Comparison of ENCODE assay signal across 25 cellular contexts in the genomic region with DNA sequence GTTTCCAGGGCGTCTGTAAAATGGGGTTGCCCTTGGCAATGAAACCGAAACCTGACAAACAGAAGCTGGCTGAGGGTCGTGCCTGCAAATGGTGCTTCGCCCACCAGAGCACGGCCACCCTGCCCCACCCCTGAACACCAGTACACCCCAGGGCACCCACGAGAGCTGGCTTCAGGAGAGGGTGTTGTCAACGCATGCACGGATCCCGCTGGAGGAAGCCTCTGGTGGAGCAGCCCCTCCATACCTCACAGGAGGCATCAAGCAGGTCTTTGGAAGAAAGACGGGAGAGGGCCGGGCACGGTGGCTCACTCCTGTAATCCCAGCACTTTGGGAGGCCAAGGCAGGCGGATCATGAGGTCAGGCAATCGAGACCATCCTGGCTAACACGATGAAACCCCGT. TPM values are rescaled to one million over a fixed set of nuclear protein-coding genes. Genes with fewer than 3 reads are reported as not detected.
A peak's percentile ranks its signal among the peaks of the same experiment; 100 is the strongest.
DNase-seq lines count a peak whose midpoint lies in the region; ATAC-seq and TF ChIP-seq lines count a peak whose summit lies in the region.
"Had no signal": no experiment of that assay in that cellular context is flagged by ENCODE, and none has a peak within 500 bp of the region (broad histone marks: within the 10 kb centered on the region; RNA-seq: fewer than 3 reads in every experiment).

No MANE protein-coding gene starts in this region.

- H3K36me3 Mint-ChIP-seq in activated naive CD8-positive, alpha-beta T cell treated with anti-CD3 and anti-CD28 coated beads, Interleukin-2, amount 10 ng/mL, durations not matched to agents 7 days and 5 days = no peaks in the 10 kb centered on the region
- H3K36me3 Mint-ChIP-seq in activated naive CD8-positive, alpha-beta T cell treated with anti-CD3 and anti-CD28 coated beads for 36 hours = peaks cover 4% of the 10 kb centered on the region
- H3K36me3 Mint-ChIP-seq in effector memory CD8-positive, alpha-beta T cell (ENCODE audit: insufficient read depth) = no peaks in the 10 kb centered on the region

- TF ChIP-seq POLR2A in stomach (IDR thresholded peaks at IDR 0.05) = no peak
- no peak for TF ChIP-seq POLR2A in tibial nerve (IDR thresholded peaks at IDR 0.05)

- H3K36me3 ChIP-seq in stomach = no peaks in the 10 kb centered on the region
- H3K36me3 ChIP-seq in tibial nerve = no peaks in the 10 kb centered on the region

- H3K9me3 ChIP-seq in stomach (peaks cover 0 to 6% (median 0%) of the 10 kb centered on the region in 4 donors), tibial nerve (peaks cover 0 to 38% (median 0%) of the 10 kb centered on the region in 4 donors)

- H3K4me1 ChIP-seq in stomach (no peaks in the 10 kb centered on the region), tibial nerve (no peaks in the 10 kb centered on the region)

- no peak overlapping the region for H3K4me3 Mint-ChIP-seq in activated naive CD8-positive, alpha-beta T cell treated with anti-CD3 and anti-CD28 coated beads, Interleukin-2, amount 10 ng/mL, durations not matched to agents 7 days and 5 days
- H3K4me3 Mint-ChIP-seq in activated naive CD8-positive, alpha-beta T cell treated with anti-CD3 and anti-CD28 coated beads for 36 hours = no peak overlapping the region
- H3K4me3 Mint-ChIP-seq in effector memory CD8-positive, alpha-beta T cell = no peak overlapping the region
- H3K4me3 Mint-ChIP-seq: CD4-positive, alpha-beta T cell had no signal

- peak; percentile 9 for DNase-seq in activated naive CD8-positive, alpha-beta T cell treated with anti-CD3 and anti-CD28 coated beads, Interleukin-2, amount 10 ng/mL, durations not matched to agents 7 days and 5 days
- DNase-seq in activated naive CD8-positive, alpha-beta T cell treated with anti-CD3 and anti-CD28 coated beads for 36 hours = no peak
- DNase-seq in coronary artery (ENCODE audit: low spot score) (peak; percentile 21), stomach (peak; percentile 21), tibial nerve (ENCODE audit: low spot score in 2 of 2) (no peak), cerebellum (ENCODE audit: low spot score) (no peak)
- DNase-seq in effector memory CD8-positive, alpha-beta T cell = no peak
- DNase-seq: H9, KBM-7, NCI-H1105 treated with DMSO at 0.1 percent for 48 hours, NCI-H146, NCI-H2029 treated with DMSO at 0.1 percent for 48 hours, NCI-H2227 treated with DMSO at 0.1 percent for 48 hours, NCI-H510A, NCI-H69 had no signal

- peaks cover 0 to 46% (median 5%) of the 10 kb centered on the region in 3 donors for H3K27me3 ChIP-seq in stomach
- peaks cover 0 to 5% of the 10 kb centered on the region in 2 donors for H3K27me3 ChIP-seq in tibial nerve

- no peak for TF ChIP-seq EP300 in stomach (IDR thresholded peaks at IDR 0.05)
- no peak for TF ChIP-seq EP300 in tibial nerve (IDR thresholded peaks at IDR 0.05)

- H3K27me3 Mint-ChIP-seq in activated naive CD8-positive, alpha-beta T cell treated with anti-CD3 and anti-CD28 coated beads, Interleukin-2, amount 10 ng/mL, durations not matched to agents 7 days and 5 days = peaks cover 8% of the 10 kb centered on the region
- H3K27me3 Mint-ChIP-seq in activated naive CD8-positive, alpha-beta T cell treated with anti-CD3 and anti-CD28 coated beads for 36 hours = peaks cover 22% of the 10 kb centered on the region
- peaks cover 37 to 63% of the 10 kb centered on the region in 2 donors for H3K27me3 Mint-ChIP-seq in effector memory CD8-positive, alpha-beta T cell

- no peak for TF ChIP-seq CTCF in coronary artery (IDR thresholded peaks at IDR 0.05)
- no peak for TF ChIP-seq CTCF in stomach (IDR thresholded peaks at IDR 0.05)
- no peak for TF ChIP-seq CTCF in tibial nerve (IDR thresholded peaks at IDR 0.05)

- POLR2A ChIA-PET in activated naive CD8-positive, alpha-beta T cell treated with anti-CD3 and anti-CD28 coated beads, Interleukin-2, amount 10 ng/mL, durations not matched to agents 7 days and 5 days (lab: Charles Lee) = no interaction called here

- 85 to 92% (median 88%) methylated on average over 16 of the region's 16 CpGs for WGBS in stomach, 5 donors
- WGBS in tibial nerve, 2 donors = 86 to 88% methylated on average over 16 of the region's 16 CpGs

- no peak overlapping the region for H3K27ac Mint-ChIP-seq in activated naive CD8-positive, alpha-beta T cell treated with anti-CD3 and anti-CD28 coated beads, Interleukin-2, amount 10 ng/mL, durations not matched to agents 7 days and 5 days
- no peak overlapping the region for H3K27ac Mint-ChIP-seq in activated naive CD8-positive, alpha-beta T cell treated with anti-CD3 and anti-CD28 coated beads for 36 hours
- H3K27ac Mint-ChIP-seq in effector memory CD8-positive, alpha-beta T cell = no peak overlapping the region
- H3K27ac Mint-ChIP-seq: CD4-positive, alpha-beta T cell had no signal

- H3K4me3 ChIP-seq in coronary artery = no peak overlapping the region
- H3K4me3 ChIP-seq in stomach = no peak overlapping the region
- H3K4me3 ChIP-seq in tibial nerve = no peak overlapping the region
- H3K4me3 ChIP-seq: GM23248, SK-N-MC had no signal

- no peaks in the 10 kb centered on the region for H3K4me1 Mint-ChIP-seq in activated naive CD8-positive, alpha-beta T cell treated with anti-CD3 and anti-CD28 coated beads, Interleukin-2, amount 10 ng/mL, durations not matched to agents 7 days and 5 days
- H3K4me1 Mint-ChIP-seq in activated naive CD8-positive, alpha-beta T cell treated with anti-CD3 and anti-CD28 coated beads for 36 hours = no peaks in the 10 kb centered on the region
- no peaks in the 10 kb centered on the region for H3K4me1 Mint-ChIP-seq in effector memory CD8-positive, alpha-beta T cell (ENCODE audit: low read depth in 2 of 2)

- intact Hi-C loops in stomach (cut with DNase I; ENCODE audit: low total_unique reads) = no loop called here

- H3K9me3 Mint-ChIP-seq in activated naive CD8-positive, alpha-beta T cell treated with anti-CD3 and anti-CD28 coated beads, Interleukin-2, amount 10 ng/mL, durations not matched to agents 7 days and 5 days = peaks cover 11% of the 10 kb centered on the region
- peaks cover 4% of the 10 kb centered on the region for H3K9me3 Mint-ChIP-seq in activated naive CD8-positive, alpha-beta T cell treated with anti-CD3 and anti-CD28 coated beads for 36 hours
- H3K9me3 Mint-ChIP-seq in effector memory CD8-positive, alpha-beta T cell = peaks cover 11 to 21% of the 10 kb centered on the region in 2 donors

- H3K27ac ChIP-seq in coronary artery = no peak overlapping the region
- H3K27ac ChIP-seq in stomach = no peak overlapping the region
- no peak overlapping the region for H3K27ac ChIP-seq in tibial nerve
- H3K27ac ChIP-seq: GM23248, RWPE1, SK-N-MC had no signal

- ATAC-seq in activated naive CD8-positive, alpha-beta T cell treated with anti-CD3 and anti-CD28 coated beads, Interleukin-2, amount 10 ng/mL, durations not matched to agents 7 days and 5 days (ENCODE audit: low read depth) = no peak
- no peak for ATAC-seq in effector memory CD8-positive, alpha-beta T cell (replicated peaks)

RNA-seq across cellular contexts. Expression of a gene that starts 8.6 kb away (rescaled TPM):
- under 1 TPM in 1 of 2 experiments, not detected in 1; 0.08 TPM for total RNA-seq in activated naive CD8-positive, alpha-beta T cell treated with anti-CD3 and anti-CD28 coated beads, Interleukin-2, amount 10 ng/mL, durations not matched to agents 7 days and 5 days
- total RNA-seq in activated naive CD8-positive, alpha-beta T cell treated with anti-CD3 and anti-CD28 coated beads for 36 hours = not detected
- total RNA-seq in stomach = not detected
- under 1 TPM in 1 of 3 donors, not detected in 2; 0.05 TPM for polyA plus RNA-seq in stomach
- under 1 TPM in 2 of 4 donors, not detected in 2; 0.20 to 0.90 TPM for total RNA-seq in tibial nerve
- 0.18 TPM for total RNA-seq in cerebellum
- total RNA-seq: A172, Daoy, G401, GM23248, LHCN-M2, MCF 10A had no signal
- polyA plus RNA-seq: BJ, GM23248 had no signal

Comparison
In these comparisons a context has a peak if more than half of its experiments do, and no peak if none do; other contexts are left out.
1. DNase-seq: peak in activated naive CD8-positive, alpha-beta T cell treated with anti-CD3 and anti-CD28 coated beads, Interleukin-2, amount 10 ng/mL, durations not matched to agents 7 days and 5 days (single experiment), coronary artery (single experiment) and stomach (single experiment); none in activated naive CD8-positive, alpha-beta T cell treated with anti-CD3 and anti-CD28 coated beads for 36 hours (single experiment), effector memory CD8-positive, alpha-beta T cell (0 of 3), tibial nerve (0 of 2) and cerebellum (single experiment).